2 cellular contexts compared by ENCODE assay signal in the genomic region with DNA sequence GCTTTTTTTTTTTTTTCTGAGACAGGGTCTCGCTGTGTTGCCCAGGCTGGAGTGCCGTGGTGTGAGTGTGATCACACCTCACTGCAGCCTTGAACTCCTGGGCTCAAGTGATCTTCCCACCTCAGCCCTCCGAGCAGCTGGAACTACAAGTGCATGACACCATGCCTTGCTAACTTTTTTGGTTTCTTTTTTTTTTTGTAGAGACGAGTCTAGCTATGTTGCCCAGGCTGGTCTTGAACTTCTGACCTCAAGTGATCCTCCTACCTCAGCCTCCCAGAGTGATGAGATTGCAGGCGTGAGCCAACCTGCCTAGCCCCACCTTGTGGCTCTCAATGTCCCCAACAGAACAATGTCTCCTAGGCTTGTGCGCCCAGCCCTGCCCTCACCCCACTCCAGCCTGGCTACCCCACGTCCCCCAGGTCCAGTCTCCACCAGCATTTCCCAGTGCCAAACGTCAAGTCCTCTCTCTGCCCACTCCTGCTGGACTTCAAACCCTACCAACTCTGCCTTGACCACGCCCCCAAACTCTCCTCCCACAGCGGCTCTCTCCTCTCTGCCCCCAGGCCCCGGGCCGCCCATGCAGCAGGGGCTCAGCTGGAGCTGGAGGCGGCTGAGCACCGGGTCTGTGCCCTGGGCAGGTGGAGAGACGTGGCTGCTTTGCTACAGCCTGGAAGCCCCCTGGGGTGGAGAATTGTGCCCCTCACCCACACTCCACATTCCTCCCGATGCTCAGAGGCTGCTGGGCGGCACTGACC.
TF ChIP-seq lines count a peak whose summit lies in the region.

No MANE protein-coding gene starts in this region.

TF ChIP-seq in HEK293, 187 proteins besides CTCF, POLR2A, EP300 and RAD21:
- TF ChIP-seq EGR2 (tag by site-specific recombination; IDR thresholded peaks at IDR 0.05; ENCODE audit: low read depth) (peak; percentile 95), ZNF366 (tag by site-specific recombination; conservative IDR thresholded peaks at IDR 0.05) (no peak), ZNF121 (tag by site-specific recombination; IDR thresholded peaks at IDR 0.05) (peak; percentile 67; the same call in 1 of the 2 replicates), ZNF133 (tag by site-specific recombination; IDR thresholded peaks at IDR 0.05) (no peak), ZFHX2 (tag by site-specific recombination; conservative IDR thresholded peaks at IDR 0.05) (peak; percentile 92), KLF9 (tag by site-specific recombination; IDR thresholded peaks at IDR 0.05; ENCODE audit: low read depth) (peak; percentile 53)

TF ChIP-seq in H1, 55 proteins besides CTCF, POLR2A, EP300 and RAD21:
- TF ChIP-seq SRF (IDR thresholded peaks at IDR 0.05; ENCODE audit: low read depth, low read length) (no peak), KDM1A (IDR thresholded peaks at IDR 0.05; ENCODE audit: borderline replicate concordance, low read length) (peak; percentile 47; the same call in 1 of the 2 replicates), TEAD4 (IDR thresholded peaks at IDR 0.05; ENCODE audit: low read depth, low read length) (0 out of 2 replicates have a peak, but pooled peaks have one; percentile 3), TAF7 (optimal IDR thresholded peaks at IDR 0.05; ENCODE audit: borderline replicate concordance, low read depth, low read length) (no peak), SUZ12 (IDR thresholded peaks at IDR 0.05; ENCODE audit: low read length) (no peak)
